ENCODE assay signal across 39 cellular contexts in genomic region chr2:5563411-5563810, GRCh38.
"Had no signal": no experiment of that assay in that cellular context is flagged by ENCODE, and none has a peak within 500 bp of the region (broad histone marks: within the 10 kb centered on the region; RNA-seq: fewer than 3 reads in every experiment).

No MANE protein-coding gene starts in this region.

- H3K4me3 Mint-ChIP-seq: activated naive CD4-positive, alpha-beta T cell treated with anti-CD3 and anti-CD28 coated beads for 36 hours; activated naive CD4-positive, alpha-beta T cell treated with anti-CD3 and anti-CD28 coated beads, Interleukin-2, amount 10 ng/mL, durations not matched to agents 7 days and 5 days; activated naive CD4-positive, alpha-beta T cell treated with anti-CD3 and anti-CD28 coated beads, Interleukin-2, amount 50 U/mL, for 24 hours; activated naive CD8-positive, alpha-beta T cell; activated naive CD8-positive, alpha-beta T cell treated with anti-CD3 and anti-CD28 coated beads for 36 hours; activated naive CD8-positive, alpha-beta T cell treated with anti-CD3 and anti-CD28 coated beads, Interleukin-2, amount 10 ng/mL, durations not matched to agents 7 days and 5 days; activated naive CD8-positive, alpha-beta T cell treated with anti-CD3 and anti-CD28 coated beads, Interleukin-2, amount 50 U/mL, for 24 hours; activated T-cell treated with anti-CD3 and anti-CD28 coated beads, Interleukin-2, amount 50 U/mL, for 24 hours; activated T-cell treated with anti-CD3 and anti-CD28 coated beads, Interleukin-2, amount 50 U/mL, for 4 hours; activated T-cell treated with anti-CD3 and anti-CD28 coated beads, Interleukin-2, amount 50 U/mL, for 72 hours; activated T-helper 1 cell treated with anti-CD3 and anti-CD28 coated beads, Interleukin-12 subunit alpha, Interleukin-12 subunit beta, Interleukin-2, Interleukin-4 antibody, amounts not matched to agents 30 ng/mL and 10 ng/mL and 1 ng/mL, durations not matched to agents 14 hours and 24 hours and 36 hours; activated T-helper 17 cell treated with anti-CD3 and anti-CD28 coated beads, Interleukin-2, amount 50 U/mL, for 72 hours; brain; central memory CD8-positive, alpha-beta T cell had no signal

- H3K27me3 Mint-ChIP-seq: activated naive CD4-positive, alpha-beta T cell treated with anti-CD3 and anti-CD28 coated beads, Interleukin-2, amount 10 ng/mL, durations not matched to agents 7 days and 5 days; activated naive CD8-positive, alpha-beta T cell; activated naive CD8-positive, alpha-beta T cell treated with anti-CD3 and anti-CD28 coated beads for 36 hours; activated naive CD8-positive, alpha-beta T cell treated with anti-CD3 and anti-CD28 coated beads, Interleukin-2, amount 10 ng/mL, durations not matched to agents 7 days and 5 days; activated naive CD8-positive, alpha-beta T cell treated with anti-CD3 and anti-CD28 coated beads, Interleukin-2, amount 50 U/mL, for 24 hours; brain; central memory CD8-positive, alpha-beta T cell had no signal

- H3K4me1 ChIP-seq: adrenal gland, ascending aorta, body of pancreas, breast epithelium had no signal

- H3K4me3 ChIP-seq: adrenal gland, ascending aorta, body of pancreas, breast epithelium, cardiac muscle cell had no signal

- H3K4me1 Mint-ChIP-seq: activated naive CD4-positive, alpha-beta T cell treated with anti-CD3 and anti-CD28 coated beads, Interleukin-2, amount 10 ng/mL, durations not matched to agents 7 days and 5 days; activated naive CD4-positive, alpha-beta T cell treated with anti-CD3 and anti-CD28 coated beads, Interleukin-2, amount 50 U/mL, for 24 hours; activated naive CD8-positive, alpha-beta T cell treated with anti-CD3 and anti-CD28 coated beads for 36 hours; activated naive CD8-positive, alpha-beta T cell treated with anti-CD3 and anti-CD28 coated beads, Interleukin-2, amount 10 ng/mL, durations not matched to agents 7 days and 5 days; activated naive CD8-positive, alpha-beta T cell treated with anti-CD3 and anti-CD28 coated beads, Interleukin-2, amount 50 U/mL, for 24 hours; activated T-helper 17 cell treated with anti-CD3 and anti-CD28 coated beads, Interleukin-2, amount 50 U/mL, for 72 hours; central memory CD8-positive, alpha-beta T cell had no signal

- DNase-seq: activated effector memory CD4-positive, alpha-beta T cell treated with anti-CD3 and anti-CD28 coated beads, Interleukin-2, amount 50 U/mL, for 16 hours; activated effector memory CD4-positive, alpha-beta T cell treated with Interleukin-2 at 50 U/mL for 16 hours; activated gamma-delta T cell; activated gamma-delta T cell treated with Interleukin-2 at 50 U/mL for 16 hours; activated naive CD4-positive, alpha-beta T cell; activated naive CD4-positive, alpha-beta T cell treated with anti-CD3 and anti-CD28 coated beads for 36 hours; activated naive CD4-positive, alpha-beta T cell treated with anti-CD3 and anti-CD28 coated beads, Interleukin-2, amount 10 ng/mL, durations not matched to agents 7 days and 5 days; activated naive CD4-positive, alpha-beta T cell treated with anti-CD3 and anti-CD28 coated beads, Interleukin-2, amount 50 U/mL, for 16 hours; activated naive CD4-positive, alpha-beta T cell treated with Interleukin-2 at 50 U/mL for 16 hours; activated naive CD8-positive, alpha-beta T cell treated with anti-CD3 and anti-CD28 coated beads for 36 hours; activated naive CD8-positive, alpha-beta T cell treated with anti-CD3 and anti-CD28 coated beads, Interleukin-2, amount 10 ng/mL, durations not matched to agents 7 days and 5 days; activated naive CD8-positive, alpha-beta T cell treated with anti-CD3 and anti-CD28 coated beads, Interleukin-2, amount 50 U/mL, for 24 hours; activated T-cell treated with anti-CD3 and anti-CD28 coated beads, Interleukin-2, amount 50 U/mL, for 1 hour; activated T-cell treated with anti-CD3 and anti-CD28 coated beads, Interleukin-2, amount 50 U/mL, for 24 hours; activated T-cell treated with anti-CD3 and anti-CD28 coated beads, Interleukin-2, amount 50 U/mL, for 4 hours; activated T-cell treated with anti-CD3 and anti-CD28 coated beads, Interleukin-2, amount 50 U/mL, for 48 hours; activated T-cell treated with anti-CD3 and anti-CD28 coated beads, Interleukin-2, amount 50 U/mL, for 72 hours; adrenal gland; amniotic stem cell; amygdala; anterior cingulate cortex; aorta; body of pancreas; brain microvascular endothelial cell; caudate nucleus; central memory CD4-positive, alpha-beta T cell; cerebellar nuclear complex had no signal

- H3K27me3 ChIP-seq: adrenal gland, ascending aorta, body of pancreas, brain microvascular endothelial cell, breast epithelium, cardiac muscle cell had no signal

- H3K9me3 ChIP-seq: adrenal gland, ascending aorta, body of pancreas, breast epithelium had no signal

- FAIRE-seq: astrocyte had no signal

- H3K36me3 ChIP-seq: adrenal gland, ascending aorta, brain microvascular endothelial cell, breast epithelium, cardiac muscle cell had no signal

- H3K27ac ChIP-seq: adrenal gland, ascending aorta, body of pancreas, brain microvascular endothelial cell, breast epithelium, cardiac muscle cell had no signal

- H3K27ac Mint-ChIP-seq: activated naive CD4-positive, alpha-beta T cell treated with anti-CD3 and anti-CD28 coated beads for 36 hours; activated naive CD4-positive, alpha-beta T cell treated with anti-CD3 and anti-CD28 coated beads, Interleukin-2, amount 10 ng/mL, durations not matched to agents 7 days and 5 days; activated naive CD4-positive, alpha-beta T cell treated with anti-CD3 and anti-CD28 coated beads, Interleukin-2, amount 50 U/mL, for 24 hours; activated naive CD4-positive, alpha-beta T cell treated with anti-CD3 and anti-CD28 coated beads, Interleukin-2, amount 50 U/mL, for 72 hours; activated naive CD8-positive, alpha-beta T cell; activated naive CD8-positive, alpha-beta T cell treated with anti-CD3 and anti-CD28 coated beads for 36 hours; activated naive CD8-positive, alpha-beta T cell treated with anti-CD3 and anti-CD28 coated beads, Interleukin-2, amount 10 ng/mL, durations not matched to agents 7 days and 5 days; activated naive CD8-positive, alpha-beta T cell treated with anti-CD3 and anti-CD28 coated beads, Interleukin-2, amount 50 U/mL, for 24 hours; activated T-cell treated with anti-CD3 and anti-CD28 coated beads, Interleukin-2, amount 50 U/mL, for 24 hours; activated T-cell treated with anti-CD3 and anti-CD28 coated beads, Interleukin-2, amount 50 U/mL, for 72 hours; activated T-helper 1 cell treated with anti-CD3 and anti-CD28 coated beads, Interleukin-12 subunit alpha, Interleukin-12 subunit beta, Interleukin-2, Interleukin-4 antibody, amounts not matched to agents 30 ng/mL and 10 ng/mL and 1 ng/mL, durations not matched to agents 14 hours and 24 hours and 36 hours; activated T-helper 17 cell treated with anti-CD3 and anti-CD28 coated beads, Interleukin-2, amount 50 U/mL, for 72 hours; activated T-helper 2 cell treated with anti-CD3 and anti-CD28 coated beads, Interferon-gamma antibody, Interleukin-2, Interleukin-4, amounts not matched to agents 10 μg/mL and 5 μg/mL and 100 μg/mL, durations not matched to agents 14 hours and 24 hours and 36 hours had no signal

- H3K9me3 Mint-ChIP-seq: activated naive CD4-positive, alpha-beta T cell treated with anti-CD3 and anti-CD28 coated beads for 36 hours; activated naive CD8-positive, alpha-beta T cell treated with anti-CD3 and anti-CD28 coated beads for 36 hours; activated T-cell treated with anti-CD3 and anti-CD28 coated beads, Interleukin-2, amount 50 U/mL, for 4 hours had no signal

- H3K36me3 Mint-ChIP-seq: activated naive CD4-positive, alpha-beta T cell treated with anti-CD3 and anti-CD28 coated beads, Interleukin-2, amount 10 ng/mL, durations not matched to agents 7 days and 5 days; activated naive CD4-positive, alpha-beta T cell treated with anti-CD3 and anti-CD28 coated beads, Interleukin-2, amount 50 U/mL, for 24 hours; activated naive CD4-positive, alpha-beta T cell treated with anti-CD3 and anti-CD28 coated beads, Interleukin-2, amount 50 U/mL, for 72 hours; activated naive CD8-positive, alpha-beta T cell; activated naive CD8-positive, alpha-beta T cell treated with anti-CD3 and anti-CD28 coated beads for 36 hours; activated naive CD8-positive, alpha-beta T cell treated with anti-CD3 and anti-CD28 coated beads, Interleukin-2, amount 10 ng/mL, durations not matched to agents 7 days and 5 days; brain had no signal
